ENCODE assay signal across 21 cellular contexts in genomic region chr4:40243390-40243948, GRCh38. TPM values are rescaled to one million over a fixed set of nuclear protein-coding genes. Genes with fewer than 3 reads are reported as not detected.
A peak's percentile ranks its signal among the peaks of the same experiment; 100 is the strongest.
DNase-seq lines count a peak whose midpoint lies in the region; ATAC-seq and TF ChIP-seq lines count a peak whose summit lies in the region.
"Had no signal": no experiment of that assay in that cellular context is flagged by ENCODE, and none has a peak within 500 bp of the region (broad histone marks: within the 10 kb centered on the region; RNA-seq: fewer than 3 reads in every experiment).

No MANE protein-coding gene starts in this region.

- TF ChIP-seq CTCF in A673 (conservative IDR thresholded peaks at IDR 0.05; ENCODE audit: low read depth, low read length) (no peak), CD14-positive monocyte (IDR thresholded peaks at IDR 0.05) (no peak)

- DNase-seq in A673 (ENCODE audit: low spot score): no peak
- DNase-seq in CD14-positive monocyte (ENCODE audit: low spot score): no peak
- DNase-seq in activated CD4-positive, alpha-beta memory T cell treated with anti-CD3 and anti-CD28 coated beads for 36 hours: no peak
- no peak for DNase-seq in immature natural killer cell
- no peak for DNase-seq in dermis blood vessel endothelial cell
- DNase-seq in OCI-M1 (lab: John Stamatoyannopoulos, UW): no peak
- no peak for DNase-seq in NK-92 (lab: John Stamatoyannopoulos, UW; ENCODE audit: unreplicated experiment)
- DNase-seq: DMS 273 treated with DMSO at 0.1 percent for 48 hours; endodermal cell; glutamatergic neuron; NCI-H1417; PC-9; stimulated activated CD4-positive, alpha-beta T cell treated with anti-CD3 and anti-CD28 coated beads, Interleukin-4, amount 100 ng/mL, for 24 hours; T1000; testis had no signal

- H3K9me3 ChIP-seq in A673 (ENCODE audit: low read depth, low read length, poor library complexity, severe bottlenecking): no peaks in the 10 kb centered on the region
- H3K9me3 ChIP-seq: SJSA1, testis had no signal

- H3K27ac Mint-ChIP-seq in CD14-positive monocyte: peak overlapping the region in 6 of 7 donors; percentile 78 to 94 (median 87)
- H3K27ac Mint-ChIP-seq in activated CD4-positive, alpha-beta memory T cell treated with anti-CD3 and anti-CD28 coated beads for 36 hours: peak overlapping the region; percentile 91
- H3K27ac Mint-ChIP-seq in immature natural killer cell: peak overlapping the region in 4 of 6 donors; percentile 77 to 87 (median 82)
- H3K27ac Mint-ChIP-seq: endodermal cell, progenitor cell of endocrine pancreas had no signal

- H3K4me1 ChIP-seq in A673 (ENCODE audit: insufficient read depth, low read length, poor library complexity, severe bottlenecking): peaks cover 8% of the 10 kb centered on the region
- H3K4me1 ChIP-seq: SJSA1, testis had no signal

- POLR2A ChIA-PET in A673 (lab: Charles Lee; ENCODE audit: low non-redundant PET): no interaction called here
- POLR2A ChIA-PET in activated CD4-positive, alpha-beta memory T cell treated with anti-CD3 and anti-CD28 coated beads for 36 hours (lab: Charles Lee): interaction anchor here (0.6 to 1.4 kb wide), 3 partner anchors 39 to 64 kb away, joined by 3 to 4 read pairs (median 3); no protein-coding TSS in a partner anchor

- peak overlapping the region; percentile 7 for H3K27ac ChIP-seq in A673 (ENCODE audit: low read depth, low read length, poor library complexity, severe bottlenecking)
- H3K27ac ChIP-seq: PC-9, SJSA1, testis had no signal

- TSS peak; percentile 14 for BruUV-seq in A673 (replicated peaks; lab: Mats Ljungman, UMichigan)

- intact Hi-C loops in A673 (cut with micrococcal nuclease; ENCODE audit: unreplicated experiment): no loop called here
- intact Hi-C loops in CD14-positive monocyte (cut with micrococcal nuclease): loop anchor here in 1 of 2 donors (5.0 kb wide), 1 partner anchor 64 kb away; no protein-coding TSS in a partner anchor
- intact Hi-C loops in activated CD4-positive, alpha-beta memory T cell treated with anti-CD3 and anti-CD28 coated beads for 36 hours (cut with micrococcal nuclease): no loop called here

- no peaks in the 10 kb centered on the region for H3K27me3 ChIP-seq in A673 (replicated peaks; ENCODE audit: insufficient read depth, low read depth, low read length, poor library complexity)
- H3K27me3 ChIP-seq: SJSA1, testis had no signal

- CTCF ChIA-PET in A673 (lab: Charles Lee): interaction anchor here (0.6 kb wide), 1 partner anchor 84 kb away, joined by 3 read pairs; no protein-coding TSS in a partner anchor
- CTCF ChIA-PET in activated CD4-positive, alpha-beta memory T cell treated with anti-CD3 and anti-CD28 coated beads for 36 hours (lab: Charles Lee): interaction anchor here (1.8 to 6.5 kb wide), 3 partner anchors 66 to 82 kb away, joined by 6 to 70 read pairs (median 7); no protein-coding TSS in a partner anchor

- H3K4me1 Mint-ChIP-seq in CD14-positive monocyte (peaks cover 49% of the 10 kb centered on the region), immature natural killer cell (peaks cover 80 to 95% of the 10 kb centered on the region in 2 donors)
- peaks cover 85% of the 10 kb centered on the region for H3K4me1 Mint-ChIP-seq in activated CD4-positive, alpha-beta memory T cell treated with anti-CD3 and anti-CD28 coated beads for 36 hours (ENCODE audit: low read depth)

- H3K9me3 Mint-ChIP-seq in CD14-positive monocyte: peaks cover 0 to 2% (median 0%) of the 10 kb centered on the region in 7 donors
- H3K9me3 Mint-ChIP-seq in activated CD4-positive, alpha-beta memory T cell treated with anti-CD3 and anti-CD28 coated beads for 36 hours: no peaks in the 10 kb centered on the region
- H3K9me3 Mint-ChIP-seq in immature natural killer cell: no peaks in the 10 kb centered on the region
- H3K9me3 Mint-ChIP-seq: endodermal cell had no signal

- ATAC-seq in GM19351 (IDR thresholded peaks at IDR 0.05; ENCODE audit: unreplicated experiment): no peak
- ATAC-seq: activated CD4-positive, CD25-positive, alpha-beta regulatory T cell treated with anti-CD3 and anti-CD28 coated beads, Interleukin-2, amount 50 U/mL, for 24 hours had no signal

- no peak overlapping the region for H3K4me3 ChIP-seq in A673 (ENCODE audit: low read depth, low read length, poor library complexity, severe bottlenecking)
- H3K4me3 ChIP-seq: PC-9, SJSA1, testis had no signal

- H3K36me3 ChIP-seq in A673 (ENCODE audit: insufficient read depth, low read length, poor library complexity, severe bottlenecking): peaks cover 58% of the 10 kb centered on the region
- H3K36me3 ChIP-seq: SJSA1 had no signal

- peaks cover 0 to 4% (median 3%) of the 10 kb centered on the region in 3 donors for H3K27me3 Mint-ChIP-seq in CD14-positive monocyte (ENCODE audit: low read depth in 3 of 3)
- H3K27me3 Mint-ChIP-seq in activated CD4-positive, alpha-beta memory T cell treated with anti-CD3 and anti-CD28 coated beads for 36 hours: no peaks in the 10 kb centered on the region
- H3K27me3 Mint-ChIP-seq in immature natural killer cell (ENCODE audit: low read depth in 3 of 3): peaks cover 2 to 12% (median 3%) of the 10 kb centered on the region in 3 donors
- H3K27me3 Mint-ChIP-seq: progenitor cell of endocrine pancreas had no signal

- H3K36me3 Mint-ChIP-seq in CD14-positive monocyte (no peaks in the 10 kb centered on the region), immature natural killer cell (peaks cover 22 to 33% (median 29%) of the 10 kb centered on the region in 3 donors)
- peaks cover 71% of the 10 kb centered on the region for H3K36me3 Mint-ChIP-seq in activated CD4-positive, alpha-beta memory T cell treated with anti-CD3 and anti-CD28 coated beads for 36 hours

- H3K4me3 Mint-ChIP-seq in CD14-positive monocyte (peak overlapping the region; percentile 52 to 79), immature natural killer cell (peak overlapping the region in 1 of 5 donors; percentile 67)
- H3K4me3 Mint-ChIP-seq in activated CD4-positive, alpha-beta memory T cell treated with anti-CD3 and anti-CD28 coated beads for 36 hours: peak overlapping the region; percentile 66
- H3K4me3 Mint-ChIP-seq: endodermal cell had no signal

RNA-seq across cellular contexts. Expression of gene RHOH, which starts 46.6 kb away (rescaled TPM):
- 66.8 and 74.2 TPM in 2 replicates for total RNA-seq in A673 (2021)
- 1 to 10 TPM; 1.2 to 1.4 TPM for polyA plus RNA-seq in CD14-positive monocyte
- 10 to 100 TPM; 97.5 to 98.6 TPM for total RNA-seq in activated CD4-positive, alpha-beta memory T cell treated with anti-CD3 and anti-CD28 coated beads for 36 hours
- polyA plus RNA-seq in immature natural killer cell: 10 to 100 TPM; 82.0 to 97.6 (median 97.3) TPM
- 0.17 and 0.65 TPM in 2 replicates for total RNA-seq in dermis blood vessel endothelial cell
- total RNA-seq: astrocyte, fibroblast of lung, PC-9, SJSA1 had no signal
- polyA plus RNA-seq: fibroblast of lung had no signal

Comparison
In these comparisons a context has a peak if more than half of its experiments do, and no peak if none do; other contexts are left out.
1. RNA of gene RHOH, which starts 46.6 kb away (total RNA-seq): 97.5 to 98.6 TPM in activated CD4-positive, alpha-beta memory T cell treated with anti-CD3 and anti-CD28 coated beads for 36 hours and 66.8 to 74.2 TPM in A673; 0.17 to 0.65 TPM in dermis blood vessel endothelial cell; every median in the first group is over 10 times any median in the second.
2. Peak in every context shown above with its lines, with median percentiles within 50 percentile points of each other: H3K27ac Mint-ChIP-seq.